Comparison of ENCODE assay signal across 18 cellular contexts in genomic region chr3:183038221-183038620, GRCh38. TPM values are rescaled to one million over a fixed set of nuclear protein-coding genes. Genes with fewer than 3 reads are reported as not detected.
DNase-seq lines count a peak whose midpoint lies in the region; ATAC-seq and TF ChIP-seq lines count a peak whose summit lies in the region.
"Had no signal": no experiment of that assay in that cellular context is flagged by ENCODE, and none has a peak within 500 bp of the region (broad histone marks: within the 10 kb centered on the region; RNA-seq: fewer than 3 reads in every experiment).

No MANE protein-coding gene starts in this region.

- no peaks in the 10 kb centered on the region for H3K4me1 Mint-ChIP-seq in nephron
- H3K4me1 Mint-ChIP-seq: brain had no signal

- no peak for TF ChIP-seq CTCF in nephron (IDR thresholded peaks at IDR 0.05; ENCODE audit: unreplicated experiment in 3 of 3)

- peak; percentile 58 for ATAC-seq in GM19395 (IDR thresholded peaks at IDR 0.05; ENCODE audit: unreplicated experiment)
- peak; percentile 78 for ATAC-seq in HG02759 (IDR thresholded peaks at IDR 0.05; ENCODE audit: unreplicated experiment)
- ATAC-seq: gastroesophageal sphincter had no signal

- in situ Hi-C loops in G401 (cut with HindIII; ENCODE audit: low sequenced_read_pairs): no loop called here

- H3K9me3 Mint-ChIP-seq in nephron: no peaks in the 10 kb centered on the region
- H3K9me3 Mint-ChIP-seq: activated naive CD4-positive, alpha-beta T cell treated with anti-CD3 and anti-CD28 coated beads for 36 hours; brain had no signal

- peak overlapping the region; percentile 58 to 80 (median 78) for H3K27ac Mint-ChIP-seq in nephron
- H3K27ac Mint-ChIP-seq: activated naive CD4-positive, alpha-beta T cell treated with anti-CD3 and anti-CD28 coated beads for 36 hours had no signal

- DNase-seq in HK-2 (ENCODE audit: unreplicated experiment) (peak; percentile 72), SHP77 (lab: John Stamatoyannopoulos, UW) (no peak), SIG-M5 (lab: John Stamatoyannopoulos, UW) (no peak), NCI-H146 treated with DMSO at 0.1 percent for 48 hours (lab: John Stamatoyannopoulos, UW; ENCODE audit: unreplicated experiment) (no peak), G401 (ENCODE audit: low spot score) (no peak)
- DNase-seq: activated CD4-positive, alpha-beta T cell treated with anti-CD3 and anti-CD28 coated beads, Interleukin-2, amount 50 U/mL, for 4 hours; activated naive CD4-positive, alpha-beta T cell treated with anti-CD3 and anti-CD28 coated beads for 36 hours; activated T-cell treated with anti-CD3 and anti-CD28 coated beads, Interleukin-2, amount 50 U/mL, for 1 hour; AML-193; COR-L47; NCI-H146; NCI-H446; posterior cingulate gyrus had no signal

- H3K36me3 Mint-ChIP-seq in nephron (ENCODE audit: low read depth): peaks cover 66% of the 10 kb centered on the region

- H3K4me3 Mint-ChIP-seq in nephron: no peak overlapping the region
- H3K4me3 Mint-ChIP-seq: activated naive CD4-positive, alpha-beta T cell treated with anti-CD3 and anti-CD28 coated beads for 36 hours; brain had no signal

- H3K27me3 Mint-ChIP-seq in nephron (ENCODE audit: low read depth): no peaks in the 10 kb centered on the region
- H3K27me3 Mint-ChIP-seq: brain had no signal

RNA-seq across cellular contexts. Expression of gene DCUN1D1, which starts 57.9 kb away (rescaled TPM):
- 6.1 and 9.6 TPM in 2 replicates for total RNA-seq in G401 (2014; rRNA removed; shearing (Covaris generic))
